14 cellular contexts compared by ENCODE assay signal in the genomic region with DNA sequence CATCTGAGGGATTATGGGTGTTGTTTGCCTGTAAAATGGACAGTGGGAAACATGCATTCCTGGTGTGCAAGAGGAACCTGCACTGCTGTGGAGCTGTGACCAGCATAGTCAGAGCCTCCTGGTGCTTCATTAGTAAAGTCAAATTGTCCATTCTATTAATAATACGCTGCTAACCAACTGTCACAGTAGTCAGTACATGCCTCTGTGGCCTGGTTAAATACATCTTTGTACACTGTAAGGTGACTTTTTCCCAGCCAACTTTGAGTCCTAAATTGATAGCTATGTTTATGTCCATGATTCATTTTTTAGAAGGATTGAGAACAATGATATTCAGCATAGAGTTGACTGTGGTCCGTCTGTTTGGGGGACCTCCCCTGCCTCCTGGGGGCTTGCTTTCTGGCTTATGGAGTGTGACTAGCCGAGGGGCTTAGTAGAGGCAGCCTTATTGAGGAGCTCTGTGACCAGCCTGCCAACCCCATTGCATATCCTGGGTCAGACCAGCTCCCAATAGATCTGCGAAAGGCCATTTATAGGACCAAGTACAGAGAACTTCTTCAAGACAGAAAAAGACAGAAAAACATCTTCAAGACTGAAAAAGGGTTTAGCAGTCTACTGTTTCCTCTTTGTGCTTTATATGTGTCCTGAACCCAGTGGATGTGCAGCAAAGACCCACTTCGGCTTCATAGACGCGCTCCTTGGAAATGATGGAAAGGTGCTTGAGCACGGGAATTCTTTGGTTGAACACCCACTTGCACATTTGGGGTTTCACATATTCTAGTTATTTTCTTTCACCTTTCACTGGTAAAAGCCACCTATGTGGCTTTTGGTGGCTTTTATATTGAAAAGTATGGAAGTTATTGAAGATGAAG. TPM values are rescaled to one million over a fixed set of nuclear protein-coding genes. Genes with fewer than 3 reads are reported as not detected.
A peak's percentile ranks its signal among the peaks of the same experiment; 100 is the strongest.
DNase-seq lines count a peak whose midpoint lies in the region; ATAC-seq, FAIRE-seq and TF ChIP-seq lines count a peak whose summit lies in the region.
"Had no signal": no experiment of that assay in that cellular context is flagged by ENCODE, and none has a peak within 500 bp of the region (broad histone marks: within the 10 kb centered on the region; RNA-seq: fewer than 3 reads in every experiment).

No MANE protein-coding gene starts in this region.

- H3K4me3 Mint-ChIP-seq in activated CD4-positive, alpha-beta T cell treated with anti-CD3 and anti-CD28 coated beads, Interleukin-2, amount 10 ng/mL, durations not matched to agents 24 days and 14 days: peak overlapping the region; percentile 84
- H3K4me3 Mint-ChIP-seq in activated T-helper 1 cell treated with anti-CD3 and anti-CD28 coated beads, Interleukin-12 subunit alpha, Interleukin-12 subunit beta, Interleukin-2, Interleukin-4 antibody, amounts not matched to agents 30 ng/mL and 10 ng/mL and 1 ng/mL, durations not matched to agents 14 hours and 24 hours and 36 hours: peak overlapping the region; percentile 85
- peak overlapping the region; percentile 32 to 94 (median 81) for H3K4me3 Mint-ChIP-seq in naive B cell

- TF ChIP-seq POLR2A in GM12891 (IDR thresholded peaks at IDR 0.05; ENCODE audit: low read depth, low read length): peak; percentile 68

- H3K9me3 Mint-ChIP-seq in activated CD4-positive, alpha-beta T cell treated with anti-CD3 and anti-CD28 coated beads, Interleukin-2, amount 10 ng/mL, durations not matched to agents 24 days and 14 days: no peaks in the 10 kb centered on the region
- no peaks in the 10 kb centered on the region for H3K9me3 Mint-ChIP-seq in activated T-helper 1 cell treated with anti-CD3 and anti-CD28 coated beads, Interleukin-12 subunit alpha, Interleukin-12 subunit beta, Interleukin-2, Interleukin-4 antibody, amounts not matched to agents 30 ng/mL and 10 ng/mL and 1 ng/mL, durations not matched to agents 14 hours and 24 hours and 36 hours
- H3K9me3 Mint-ChIP-seq in naive B cell: no peaks in the 10 kb centered on the region

- peak overlapping the region; percentile 87 for H3K27ac Mint-ChIP-seq in activated CD4-positive, alpha-beta T cell treated with anti-CD3 and anti-CD28 coated beads, Interleukin-2, amount 10 ng/mL, durations not matched to agents 24 days and 14 days
- H3K27ac Mint-ChIP-seq in activated T-helper 1 cell treated with anti-CD3 and anti-CD28 coated beads, Interleukin-12 subunit alpha, Interleukin-12 subunit beta, Interleukin-2, Interleukin-4 antibody, amounts not matched to agents 30 ng/mL and 10 ng/mL and 1 ng/mL, durations not matched to agents 14 hours and 24 hours and 36 hours: no peak overlapping the region
- peak overlapping the region; percentile 63 to 97 (median 89) for H3K27ac Mint-ChIP-seq in naive B cell

- ATAC-seq in naive B cell (ENCODE audit: low read depth in 2 of 2): no peak
- ATAC-seq in HG02885 (IDR thresholded peaks at IDR 0.05; ENCODE audit: poor library complexity, unreplicated experiment): no peak

- peaks cover 36% of the 10 kb centered on the region for H3K36me3 Mint-ChIP-seq in activated CD4-positive, alpha-beta T cell treated with anti-CD3 and anti-CD28 coated beads, Interleukin-2, amount 10 ng/mL, durations not matched to agents 24 days and 14 days (ENCODE audit: low read depth)
- peaks cover 21% of the 10 kb centered on the region for H3K36me3 Mint-ChIP-seq in activated T-helper 1 cell treated with anti-CD3 and anti-CD28 coated beads, Interleukin-12 subunit alpha, Interleukin-12 subunit beta, Interleukin-2, Interleukin-4 antibody, amounts not matched to agents 30 ng/mL and 10 ng/mL and 1 ng/mL, durations not matched to agents 14 hours and 24 hours and 36 hours (ENCODE audit: low read depth)
- H3K36me3 Mint-ChIP-seq in naive B cell: peaks cover 4 to 16% of the 10 kb centered on the region in 2 donors

- FAIRE-seq in GM12891 (lab: Jason Lieb, UNC): peak; percentile 83
- FAIRE-seq: A204.1 had no signal

- DNase-seq in activated CD4-positive, alpha-beta T cell treated with anti-CD3 and anti-CD28 coated beads, Interleukin-2, amount 10 ng/mL, durations not matched to agents 24 days and 14 days: peak; percentile 57
- DNase-seq in activated CD4-positive, alpha-beta T cell treated with anti-CD3 and anti-CD28 coated beads for 4 hours: no peak
- DNase-seq in GM12891 (ENCODE audit: insufficient read length, low spot score): no peak
- no peak for DNase-seq in activated T-helper 1 cell treated with anti-CD3 and anti-CD28 coated beads, Interleukin-12 subunit alpha, Interleukin-12 subunit beta, Interleukin-2, Interleukin-4 antibody, amounts not matched to agents 30 ng/mL and 10 ng/mL and 1 ng/mL, durations not matched to agents 14 hours and 24 hours and 36 hours (ENCODE audit: low spot score)
- no peak for DNase-seq in naive B cell
- no peak for DNase-seq in NCI-H2227 (lab: John Stamatoyannopoulos, UW; ENCODE audit: unreplicated experiment)
- DNase-seq in medulla oblongata (ENCODE audit: extremely low spot score): no peak
- DNase-seq: activated CD4-positive, CD25-positive, alpha-beta regulatory T cell; NCI-H2081; NCI-H748 treated with DMSO at 0.1 percent for 48 hours; ovary; SW 1271 had no signal

- intact Hi-C loops in activated CD4-positive, alpha-beta T cell treated with anti-CD3 and anti-CD28 coated beads, Interleukin-2, amount 10 ng/mL, durations not matched to agents 24 days and 14 days (cut with micrococcal nuclease): no loop called here
- intact Hi-C loops in activated T-helper 1 cell treated with anti-CD3 and anti-CD28 coated beads, Interleukin-12 subunit alpha, Interleukin-12 subunit beta, Interleukin-2, Interleukin-4 antibody, amounts not matched to agents 30 ng/mL and 10 ng/mL and 1 ng/mL, durations not matched to agents 14 hours and 24 hours and 36 hours (cut with micrococcal nuclease): loop anchor here (10.0 kb wide), 1 partner anchor 302 kb away; the partner anchor contains the start of gene CLYBL

- no peaks in the 10 kb centered on the region for H3K27me3 Mint-ChIP-seq in activated CD4-positive, alpha-beta T cell treated with anti-CD3 and anti-CD28 coated beads, Interleukin-2, amount 10 ng/mL, durations not matched to agents 24 days and 14 days
- no peaks in the 10 kb centered on the region for H3K27me3 Mint-ChIP-seq in activated T-helper 1 cell treated with anti-CD3 and anti-CD28 coated beads, Interleukin-12 subunit alpha, Interleukin-12 subunit beta, Interleukin-2, Interleukin-4 antibody, amounts not matched to agents 30 ng/mL and 10 ng/mL and 1 ng/mL, durations not matched to agents 14 hours and 24 hours and 36 hours (ENCODE audit: insufficient read depth)
- H3K27me3 Mint-ChIP-seq in naive B cell: no peaks in the 10 kb centered on the region

- H3K4me1 Mint-ChIP-seq in activated CD4-positive, alpha-beta T cell treated with anti-CD3 and anti-CD28 coated beads, Interleukin-2, amount 10 ng/mL, durations not matched to agents 24 days and 14 days: peaks cover 67% of the 10 kb centered on the region
- peaks cover 88% of the 10 kb centered on the region for H3K4me1 Mint-ChIP-seq in activated T-helper 1 cell treated with anti-CD3 and anti-CD28 coated beads, Interleukin-12 subunit alpha, Interleukin-12 subunit beta, Interleukin-2, Interleukin-4 antibody, amounts not matched to agents 30 ng/mL and 10 ng/mL and 1 ng/mL, durations not matched to agents 14 hours and 24 hours and 36 hours (ENCODE audit: low read depth)
- H3K4me1 Mint-ChIP-seq in naive B cell: peaks cover 77 to 86% (median 84%) of the 10 kb centered on the region in 3 donors

TF ChIP-seq in GM12891, 5 proteins besides CTCF, POLR2A, EP300 and RAD21:
- no peak for TF ChIP-seq PAX5 (IDR thresholded peaks at IDR 0.05; ENCODE audit: insufficient read depth, low read length, severe bottlenecking)
- TF ChIP-seq POLR2AphosphoS5 (IDR thresholded peaks at IDR 0.05; ENCODE audit: low read depth, low read length): peak; percentile 44

RNA-seq across cellular contexts. Expression of gene GPR183, which starts 4.3 kb away (rescaled TPM):
- total RNA-seq in activated CD4-positive, alpha-beta T cell treated with anti-CD3 and anti-CD28 coated beads, Interleukin-2, amount 10 ng/mL, durations not matched to agents 24 days and 14 days: 36.8 and 37.1 TPM in 2 replicates
- polyA plus RNA-seq in GM12891 (2012; ENCODE audit: low read depth, missing spikeins): 61.8 TPM
- total RNA-seq in activated T-helper 1 cell treated with anti-CD3 and anti-CD28 coated beads, Interleukin-12 subunit alpha, Interleukin-12 subunit beta, Interleukin-2, Interleukin-4 antibody, amounts not matched to agents 30 ng/mL and 10 ng/mL and 1 ng/mL, durations not matched to agents 14 hours and 24 hours and 36 hours: 22.6 and 23.6 TPM in 2 replicates
- 100 to 1,000 TPM in 5 of 6 donors, 10 to 100 TPM in 1; 98.3 to 487 (median 158) TPM for polyA plus RNA-seq in naive B cell (ENCODE audit: low read depth in 6 of 6)

RNA-seq across cellular contexts. Expression of gene GPR18, which starts 44.7 kb away (rescaled TPM):
- 5.9 and 6.3 TPM in 2 replicates for total RNA-seq in activated CD4-positive, alpha-beta T cell treated with anti-CD3 and anti-CD28 coated beads, Interleukin-2, amount 10 ng/mL, durations not matched to agents 24 days and 14 days
- polyA plus RNA-seq in GM12891 (2012; ENCODE audit: low read depth, missing spikeins): 2.3 TPM
- total RNA-seq in activated T-helper 1 cell treated with anti-CD3 and anti-CD28 coated beads, Interleukin-12 subunit alpha, Interleukin-12 subunit beta, Interleukin-2, Interleukin-4 antibody, amounts not matched to agents 30 ng/mL and 10 ng/mL and 1 ng/mL, durations not matched to agents 14 hours and 24 hours and 36 hours: 12.0 and 15.9 TPM in 2 replicates
- 100 to 1,000 TPM in 5 of 6 donors, 10 to 100 TPM in 1; 70.6 to 229 (median 135) TPM for polyA plus RNA-seq in naive B cell (ENCODE audit: low read depth in 6 of 6)
